In the genomic region with DNA sequence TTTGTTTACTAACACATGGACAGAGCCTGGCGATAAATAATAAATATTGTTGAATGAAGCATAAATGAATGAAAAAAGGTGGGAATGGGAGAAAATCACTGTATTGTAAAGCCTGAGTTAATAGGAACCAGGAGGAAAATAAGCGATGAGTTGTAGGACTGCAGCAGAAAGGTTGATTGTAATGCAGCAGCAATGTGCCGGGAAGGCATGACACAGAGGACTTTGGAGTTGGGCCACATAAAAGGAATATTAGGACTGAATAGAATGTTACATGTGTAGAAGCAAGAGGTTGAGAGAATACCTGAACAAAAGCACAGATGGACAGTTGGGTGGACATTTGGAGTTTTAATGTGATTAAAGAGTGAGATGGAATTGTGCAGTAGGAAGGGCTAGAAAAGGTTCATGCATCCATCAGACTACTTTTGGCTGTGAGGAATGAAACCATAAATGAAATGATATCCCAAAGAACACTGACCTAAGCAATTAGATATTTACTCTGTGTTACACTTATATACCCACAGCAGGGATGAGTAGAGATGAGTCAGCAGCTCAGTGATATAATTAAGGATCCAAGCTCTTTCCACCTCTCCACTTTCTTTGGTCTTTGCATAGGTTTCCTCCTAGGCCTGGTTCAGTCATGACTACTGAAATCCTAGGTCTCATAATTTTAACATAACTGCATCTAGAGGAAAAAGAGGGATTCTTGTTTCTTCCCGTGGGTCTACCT, we compare ENCODE assay signal across 32 cellular contexts. TPM values are rescaled to one million over a fixed set of nuclear protein-coding genes. Genes with fewer than 3 reads are reported as not detected.
A peak's percentile ranks its signal among the peaks of the same experiment; 100 is the strongest.
DNase-seq lines count a peak whose midpoint lies in the region; ATAC-seq, FAIRE-seq and TF ChIP-seq lines count a peak whose summit lies in the region.
"Had no signal": no experiment of that assay in that cellular context is flagged by ENCODE, and none has a peak within 500 bp of the region (broad histone marks: within the 10 kb centered on the region; RNA-seq: fewer than 3 reads in every experiment).

No MANE protein-coding gene starts in this region.

- intact Hi-C loops in PC-3 (cut with micrococcal nuclease), result no loop called here

- H3K9me3 Mint-ChIP-seq in endodermal cell, result peaks cover under 1% of the 10 kb centered on the region
- H3K9me3 Mint-ChIP-seq: CD4-positive, alpha-beta memory T cell; central memory CD8-positive, alpha-beta T cell; stimulated activated naive CD8-positive, alpha-beta T cell treated with anti-CD3 and anti-CD28 coated beads, Interleukin-15, Interleukin-2, amounts not matched to agents 100 ng/mL and 50 ng/mL, for 24 hours; WTC11 had no signal

- no peak overlapping the region for H3K4me3 Mint-ChIP-seq in endodermal cell
- H3K4me3 Mint-ChIP-seq: CD4-positive, alpha-beta memory T cell; central memory CD8-positive, alpha-beta T cell; immature natural killer cell; stimulated activated naive CD8-positive, alpha-beta T cell treated with anti-CD3 and anti-CD28 coated beads, Interleukin-15, Interleukin-2, amounts not matched to agents 100 ng/mL and 50 ng/mL, for 24 hours; WTC11 had no signal

- DNase-seq in EL (peak; percentile 71), PC-3 (peak; percentile 64), bronchial epithelial cell (ENCODE audit: low read depth) (peak; percentile 77), kidney tubule cell (ENCODE audit: low spot score) (peak; percentile 75), GDM1 (lab: John Stamatoyannopoulos, UW) (no peak), endodermal cell (no peak)
- DNase-seq: activated CD4-positive, alpha-beta T cell treated with anti-CD3 and anti-CD28 coated beads, Interleukin-2, amount 50 U/mL, for 48 hours; activated gamma-delta T cell treated with Interleukin-2 at 50 U/mL for 16 hours; activated T-cell treated with anti-CD3 and anti-CD28 coated beads for 4 hours; adrenal gland; CD4-positive, alpha-beta memory T cell; DMS153; heart right ventricle; immature natural killer cell; MV-4-11; NCI-H187 treated with DMSO at 0.1 percent for 48 hours; NCI-H2227 treated with DMSO at 0.1 percent for 48 hours; PC-9; psoas muscle; stimulated activated CD4-positive, alpha-beta T cell treated with anti-CD3 and anti-CD28 coated beads, Interleukin-2, amount 100 ng/mL, for 48 hours; tibial artery had no signal

- 60 to 73% methylated on average over 3 to 4 of the region's 4 CpGs for WGBS in endodermal cell (ENCODE audit: insufficient coverage in 1 of 2, insufficient read length in 1 of 2), 2 experiments

- no peak overlapping the region for H2AFZ ChIP-seq in PC-3 (ENCODE audit: low read length)
- H2AFZ ChIP-seq: PC-9 had no signal

- H3K27me3 Mint-ChIP-seq in endodermal cell (ENCODE audit: insufficient read depth), result no peaks in the 10 kb centered on the region
- H3K27me3 Mint-ChIP-seq: central memory CD8-positive, alpha-beta T cell had no signal

- no peaks in the 10 kb centered on the region for H3K9me2 ChIP-seq in PC-3 (replicated peaks; ENCODE audit: low read length)

- H3K27ac ChIP-seq in PC-3 (ENCODE audit: low read length), result no peak overlapping the region
- no peak overlapping the region for H3K27ac ChIP-seq in endodermal cell (ENCODE audit: low read depth, low read length)
- H3K27ac ChIP-seq: adrenal gland, heart right ventricle, PC-9, psoas muscle, tibial artery had no signal

- no peak for FAIRE-seq in bronchial epithelial cell (lab: Jason Lieb, UNC)
- FAIRE-seq: K562 had no signal

- H3F3A ChIP-seq in PC-3 (ENCODE audit: low read length, unreplicated experiment), result no peaks in the 10 kb centered on the region

- no peaks in the 10 kb centered on the region for H3K36me3 Mint-ChIP-seq in endodermal cell (ENCODE audit: low read depth)
- H3K36me3 Mint-ChIP-seq: CD4-positive, alpha-beta memory T cell; immature natural killer cell; WTC11 had no signal

- ATAC-seq in PC-3 (peak; percentile 89), HG03135 (IDR thresholded peaks at IDR 0.05; ENCODE audit: unreplicated experiment) (no peak), GM21390 (IDR thresholded peaks at IDR 0.05; ENCODE audit: unreplicated experiment) (no peak)
- ATAC-seq: esophagus mucosa, heart right ventricle, K562, psoas muscle, WTC11 had no signal

- H3K36me3 ChIP-seq in PC-3 (ENCODE audit: low read depth, low read length), result no peaks in the 10 kb centered on the region
- H3K36me3 ChIP-seq in bronchial epithelial cell (ENCODE audit: control insufficient read depth, insufficient read depth, low read length), result no peaks in the 10 kb centered on the region
- no peaks in the 10 kb centered on the region for H3K36me3 ChIP-seq in endodermal cell (ENCODE audit: control insufficient read depth, insufficient read depth, low read length)
- H3K36me3 ChIP-seq: adrenal gland, HAP-1, heart right ventricle, tibial artery had no signal

- TF ChIP-seq CTCF in PC-3 (conservative IDR thresholded peaks at IDR 0.05; ENCODE audit: low read depth, low read length) (no peak), bronchial epithelial cell (IDR thresholded peaks at IDR 0.05; ENCODE audit: insufficient read depth, low read length, severe bottlenecking) (no peak), endodermal cell (conservative IDR thresholded peaks at IDR 0.05) (no peak)

- POLR2A ChIA-PET in PC-3 (lab: Charles Lee; ENCODE audit: unreplicated experiment), result interaction anchor here (0.6 kb wide), 1 partner anchor 370 kb away, joined by 3 read pairs; no protein-coding TSS in a partner anchor

- H4K20me1 ChIP-seq in PC-3 (ENCODE audit: low read length), result no peaks in the 10 kb centered on the region

- peaks cover 3% of the 10 kb centered on the region for H3K4me1 Mint-ChIP-seq in endodermal cell
- H3K4me1 Mint-ChIP-seq: CD4-positive, alpha-beta memory T cell; central memory CD8-positive, alpha-beta T cell; immature natural killer cell; WTC11 had no signal

- H3K9ac ChIP-seq in PC-3 (ENCODE audit: low read length) (no peak overlapping the region), endodermal cell (ENCODE audit: extremely low read depth, low read length, poor library complexity, severe bottlenecking) (no peak overlapping the region)

- H3K4me3 ChIP-seq in PC-3 (ENCODE audit: low read length), result no peak overlapping the region
- no peak overlapping the region for H3K4me3 ChIP-seq in bronchial epithelial cell (ENCODE audit: low read depth, low read length)
- H3K4me3 ChIP-seq in endodermal cell (ENCODE audit: low read length), result no peak overlapping the region
- H3K4me3 ChIP-seq: adrenal gland, HAP-1, heart right ventricle, K562, PC-9, psoas muscle, smooth muscle cell, tibial artery had no signal

- H3K4me1 ChIP-seq in PC-3 (ENCODE audit: insufficient read depth, low read length), result peaks cover 22% of the 10 kb centered on the region
- no peaks in the 10 kb centered on the region for H3K4me1 ChIP-seq in endodermal cell (ENCODE audit: control insufficient read depth, insufficient read depth, low read length)
- H3K4me1 ChIP-seq: adrenal gland, heart right ventricle, psoas muscle had no signal

- no peak overlapping the region for H3K27ac Mint-ChIP-seq in endodermal cell
- H3K27ac Mint-ChIP-seq: CD4-positive, alpha-beta memory T cell; immature natural killer cell; stimulated activated naive CD8-positive, alpha-beta T cell treated with anti-CD3 and anti-CD28 coated beads, Interleukin-15, Interleukin-2, amounts not matched to agents 100 ng/mL and 50 ng/mL, for 24 hours; WTC11 had no signal

- no peaks in the 10 kb centered on the region for H3K79me2 ChIP-seq in PC-3 (ENCODE audit: low read length)

- H3K27me3 ChIP-seq in PC-3 (ENCODE audit: low read length), result no peaks in the 10 kb centered on the region
- H3K27me3 ChIP-seq in bronchial epithelial cell (ENCODE audit: control insufficient read depth, insufficient read depth, low read length), result no peaks in the 10 kb centered on the region
- no peaks in the 10 kb centered on the region for H3K27me3 ChIP-seq in endodermal cell (ENCODE audit: control insufficient read depth, insufficient read depth, low read length, poor library complexity, severe bottlenecking)
- H3K27me3 ChIP-seq: adrenal gland, heart right ventricle, tibial artery had no signal

- H3K9me3 ChIP-seq in PC-3 (ENCODE audit: low read length) (no peaks in the 10 kb centered on the region), endodermal cell (ENCODE audit: control insufficient read depth, low read length) (peaks cover 3% of the 10 kb centered on the region)
- H3K9me3 ChIP-seq: adrenal gland, HAP-1, heart right ventricle, psoas muscle, tibial artery had no signal

- H3K4me2 ChIP-seq in PC-3 (ENCODE audit: low read length), result peak overlapping the region; percentile 6; the same call in 1 of the 2 replicates
- H3K4me2 ChIP-seq: PC-9, smooth muscle cell had no signal

- BruUV-seq in PC-3 (replicated peaks; lab: Mats Ljungman, UMichigan), result no TSS peak

- CTCF ChIA-PET in PC-3 (lab: Charles Lee), result interaction anchor here (0.8 kb wide), 1 partner anchor 45 kb away, joined by 5 read pairs; no protein-coding TSS in a partner anchor

RNA-seq across cellular contexts. Expression of a gene that starts 55.4 kb away (rescaled TPM):
- total RNA-seq in PC-3 (2014; rRNA removed) (not detected in 2 replicates), bronchial epithelial cell (not detected in 2 replicates), endodermal cell (not detected)
- polyA plus RNA-seq in endodermal cell (2013, experiment 1 of 2), result not detected
- not detected for polyA plus RNA-seq in endodermal cell (2013, experiment 2 of 2)
- total RNA-seq: adrenal gland; CD4-positive, alpha-beta memory T cell; esophagus mucosa; heart right ventricle; K562; liver; PC-9; psoas muscle; SK-MEL-5; smooth muscle cell; WTC11 had no signal
- polyA plus RNA-seq: adrenal gland; CD4-positive, alpha-beta memory T cell; heart right ventricle; immature natural killer cell; K562; liver; psoas muscle; smooth muscle cell had no signal

Comparison
In these comparisons a context has a peak if more than half of its experiments do, and no peak if none do; other contexts are left out.
1. DNase-seq: peak in EL (single experiment), PC-3 (single experiment), bronchial epithelial cell (single experiment) and kidney tubule cell (single experiment); none in GDM1 (single experiment) and endodermal cell (single experiment).